Comparison of ENCODE assay signal across 8 cellular contexts in genomic region chr17:58417300-58418092, GRCh38. TPM values are rescaled to one million over a fixed set of nuclear protein-coding genes. Genes with fewer than 3 reads are reported as not detected.
DNase-seq lines count a peak whose midpoint lies in the region; FAIRE-seq and TF ChIP-seq lines count a peak whose summit lies in the region.

Gene RNF43, minus strand, starts transcription at chr17:58417534. Its CDS starts 1,957 bp downstream, at chr17:58415577.

- no peaks in the 10 kb centered on the region for H3F3A ChIP-seq in Loucy (ENCODE audit: low read depth)

- peaks cover 33% of the 10 kb centered on the region for H3K27me3 ChIP-seq in HAP-1 (ENCODE audit: low read depth)
- no peaks in the 10 kb centered on the region for H3K27me3 ChIP-seq in Loucy (ENCODE audit: insufficient read depth, low read length, poor library complexity, severe bottlenecking)
- no peaks in the 10 kb centered on the region for H3K27me3 ChIP-seq in neutrophil
- peaks cover 0 to 5% (median 0%) of the 10 kb centered on the region in 5 donors for H3K27me3 ChIP-seq in subcutaneous abdominal adipose tissue (ENCODE audit: control insufficient read depth in 5 of 5, insufficient read depth in 4 of 5, low read length in 5 of 5)

- peak within 1 kb of the TSS; percentile 76 for H3K9ac ChIP-seq in Loucy (ENCODE audit: low read depth, low read length, poor library complexity, severe bottlenecking)
- H3K9ac ChIP-seq in subcutaneous abdominal adipose tissue (ENCODE audit: low read length in 5 of 5), result peak within 1 kb of the TSS in 2 of 5 donors; percentile 58 to 63

- no peaks in the 10 kb centered on the region for H3K36me3 ChIP-seq in HAP-1 (replicated peaks)
- no peaks in the 10 kb centered on the region for H3K36me3 ChIP-seq in Loucy (ENCODE audit: insufficient read depth, low read length)
- no peaks in the 10 kb centered on the region for H3K36me3 ChIP-seq in neutrophil
- H3K36me3 ChIP-seq in subcutaneous abdominal adipose tissue (ENCODE audit: control insufficient read depth in 5 of 5, insufficient read depth in 5 of 5, low read length in 5 of 5), result no peaks in the 10 kb centered on the region

- FAIRE-seq in frontal cortex (lab: Jason Lieb, UNC), result no peak

- H3K27ac ChIP-seq in neutrophil (no peak within 1 kb of the TSS), subcutaneous abdominal adipose tissue (ENCODE audit: low read depth, low read length) (no peak within 1 kb of the TSS)

- no peaks in the 10 kb centered on the region for H4K20me1 ChIP-seq in Loucy (ENCODE audit: insufficient read depth, low read length, poor library complexity, severe bottlenecking)

- H3K4me2 ChIP-seq in Loucy (ENCODE audit: low read depth, low read length, poor library complexity, severe bottlenecking), result peak within 1 kb of the TSS; percentile 78

- in situ Hi-C loops in HAP-1 (cut with MboI; ENCODE audit: low sequenced_read_pairs), result loop anchor here (5.0 kb wide), 1 partner anchor 65 kb away; the partner anchor contains the start of gene SUPT4H1

- DNase-seq in GF-D8 (lab: John Stamatoyannopoulos, UW) (peak; percentile 59), HAP-1 (ENCODE audit: low spot score in 2 of 2) (peak; percentile 94 to 96), SHP77 treated with DMSO at 0.1 percent for 48 hours (lab: John Stamatoyannopoulos, UW) (peak; percentile 70), frontal cortex (ENCODE audit: low spot score in 2 of 2) (peak; percentile 37 to 82)
- DNase-seq in activated naive CD4-positive, alpha-beta T cell (lab: John Stamatoyannopoulos, UW), result peak; percentile 33 to 78 (median 56)

- peak within 1 kb of the TSS; percentile 12 for H3K4me3 ChIP-seq in HAP-1
- peak within 1 kb of the TSS; percentile 77 for H3K4me3 ChIP-seq in Loucy (ENCODE audit: low read length, poor library complexity, severe bottlenecking)
- H3K4me3 ChIP-seq in neutrophil (ENCODE audit: low read depth in 1 of 2, low read length in 1 of 2), result no peak within 1 kb of the TSS
- peak within 1 kb of the TSS; percentile 46 to 74 (median 61) for H3K4me3 ChIP-seq in subcutaneous abdominal adipose tissue (ENCODE audit: low read depth in 1 of 5, low read length in 5 of 5)

- peaks cover 51% of the 10 kb centered on the region for H3K79me2 ChIP-seq in Loucy (ENCODE audit: insufficient read depth, low read length)

- H3K4me1 ChIP-seq in HAP-1, result peaks cover 12% of the 10 kb centered on the region
- peaks cover 49% of the 10 kb centered on the region for H3K4me1 ChIP-seq in Loucy (ENCODE audit: insufficient read depth, low read length, poor library complexity, severe bottlenecking)
- H3K4me1 ChIP-seq in neutrophil (ENCODE audit: control insufficient read depth in 1 of 2, insufficient read depth in 1 of 2, low read depth in 1 of 2, low read length in 1 of 2), result peaks cover 7 to 10% of the 10 kb centered on the region in 2 experiments
- H3K4me1 ChIP-seq in subcutaneous abdominal adipose tissue (ENCODE audit: control insufficient read depth in 5 of 5, insufficient read depth in 5 of 5, low read length in 5 of 5), result peaks cover 0 to 7% (median 5%) of the 10 kb centered on the region in 5 donors

- H2AFZ ChIP-seq in Loucy (ENCODE audit: low read length), result no peak within 1 kb of the TSS

- no peaks in the 10 kb centered on the region for H3K9me2 ChIP-seq in Loucy (replicated peaks; ENCODE audit: low read depth, low read length)

- TF ChIP-seq CTCF in Loucy (conservative IDR thresholded peaks at IDR 0.05; ENCODE audit: low read length), result peak; percentile 90
- TF ChIP-seq CTCF in neutrophil (IDR thresholded peaks at IDR 0.05), result peak; percentile 77

- H3K9me3 ChIP-seq in HAP-1, result no peaks in the 10 kb centered on the region
- no peaks in the 10 kb centered on the region for H3K9me3 ChIP-seq in Loucy (ENCODE audit: insufficient read depth, low read depth, low read length)
- H3K9me3 ChIP-seq in neutrophil, result no peaks in the 10 kb centered on the region
- no peaks in the 10 kb centered on the region for H3K9me3 ChIP-seq in subcutaneous abdominal adipose tissue (ENCODE audit: control insufficient read depth in 5 of 5, low read length in 5 of 5)

RNA-seq across cellular contexts. Expression of gene RNF43, which starts in this region (rescaled TPM):
- 0.41 TPM for total RNA-seq in frontal cortex

Comparison
In these comparisons a context has a peak if more than half of its experiments do, and no peak if none do; other contexts are left out.
1. Peak in DNase-seq in frontal cortex; RNA of the gene not detected or under 1 TPM.
2. H3K4me3 ChIP-seq: peak in HAP-1 (single experiment), Loucy (single experiment) and subcutaneous abdominal adipose tissue (5 of 5); none in neutrophil (0 of 2).
3. Peak in every context shown above with its lines, with median percentiles within 50 percentile points of each other: DNase-seq.